9 cellular contexts compared by ENCODE assay signal in genomic region chr10:92699518-92700272, GRCh38. TPM values are rescaled to one million over a fixed set of nuclear protein-coding genes. Genes with fewer than 3 reads are reported as not detected.
DNase-seq lines count a peak whose midpoint lies in the region; ATAC-seq lines count a peak whose summit lies in the region.
"Had no signal": no experiment of that assay in that cellular context is flagged by ENCODE, and none has a peak within 500 bp of the region (broad histone marks: within the 10 kb centered on the region; RNA-seq: fewer than 3 reads in every experiment).

No MANE protein-coding gene starts in this region.

- H3K27ac ChIP-seq in skin epidermis, result peak overlapping the region in 6 of 21 experiments; percentile 1 to 68 (median 33)
- H3K27ac ChIP-seq: 22Rv1 had no signal

- no peaks in the 10 kb centered on the region for H3K36me3 Mint-ChIP-seq in activated naive CD8-positive, alpha-beta T cell treated with anti-CD3 and anti-CD28 coated beads, Interleukin-2, amount 10 ng/mL, durations not matched to agents 7 days and 5 days

- H3K27ac Mint-ChIP-seq in activated naive CD8-positive, alpha-beta T cell treated with anti-CD3 and anti-CD28 coated beads, Interleukin-2, amount 10 ng/mL, durations not matched to agents 7 days and 5 days, result no peak overlapping the region

- POLR2A ChIA-PET in activated naive CD8-positive, alpha-beta T cell treated with anti-CD3 and anti-CD28 coated beads, Interleukin-2, amount 10 ng/mL, durations not matched to agents 7 days and 5 days (lab: Charles Lee), result interaction anchor here (0.6 to 0.7 kb wide), 3 partner anchors 149 to 1024 kb away, joined by 3 to 7 read pairs (median 5); no protein-coding TSS in a partner anchor

- peaks cover 29% of the 10 kb centered on the region for H3K4me1 Mint-ChIP-seq in activated naive CD8-positive, alpha-beta T cell treated with anti-CD3 and anti-CD28 coated beads, Interleukin-2, amount 10 ng/mL, durations not matched to agents 7 days and 5 days

- ATAC-seq in activated naive CD8-positive, alpha-beta T cell treated with anti-CD3 and anti-CD28 coated beads, Interleukin-2, amount 10 ng/mL, durations not matched to agents 7 days and 5 days (ENCODE audit: low read depth), result peak; percentile 80
- no peak for ATAC-seq in HG03025 (IDR thresholded peaks at IDR 0.05; ENCODE audit: low FRiP score, unreplicated experiment)

- H3K9me3 Mint-ChIP-seq in activated naive CD8-positive, alpha-beta T cell treated with anti-CD3 and anti-CD28 coated beads, Interleukin-2, amount 10 ng/mL, durations not matched to agents 7 days and 5 days, result no peaks in the 10 kb centered on the region

- peak overlapping the region; percentile 70 for H3K4me3 Mint-ChIP-seq in activated naive CD8-positive, alpha-beta T cell treated with anti-CD3 and anti-CD28 coated beads, Interleukin-2, amount 10 ng/mL, durations not matched to agents 7 days and 5 days

- peak; percentile 61 for DNase-seq in DMS 273 (lab: John Stamatoyannopoulos, UW; ENCODE audit: unreplicated experiment)
- no peak for DNase-seq in DMS 273 treated with DMSO at 0.1 percent for 48 hours (lab: John Stamatoyannopoulos, UW)
- peak; percentile 36 for DNase-seq in NCI-H460 (ENCODE audit: extremely low read depth, low read depth)
- DNase-seq in activated naive CD8-positive, alpha-beta T cell treated with anti-CD3 and anti-CD28 coated beads, Interleukin-2, amount 10 ng/mL, durations not matched to agents 7 days and 5 days, result peak; percentile 58
- DNase-seq in SW 1271 (lab: John Stamatoyannopoulos, UW), result no peak

- peaks cover 74% of the 10 kb centered on the region for H3K27me3 Mint-ChIP-seq in activated naive CD8-positive, alpha-beta T cell treated with anti-CD3 and anti-CD28 coated beads, Interleukin-2, amount 10 ng/mL, durations not matched to agents 7 days and 5 days

- peak overlapping the region; percentile 50 for H3K4me3 ChIP-seq in iPS-11a (ENCODE audit: low read depth, low read length)
- peak overlapping the region; percentile 7 to 32 (median 24) for H3K4me3 ChIP-seq in skin epidermis

RNA-seq across cellular contexts. Expression of gene HHEX, which starts 9.9 kb away (rescaled TPM):
- 21.6 and 23.5 TPM in 2 replicates for total RNA-seq in NCI-H460 (2014; rRNA removed; shearing (Covaris generic))
- 17.8 and 30.2 TPM in 2 replicates for polyA plus RNA-seq in NCI-H460 (2014; cell fraction: nucleus; rRNA removed)
- total RNA-seq in activated naive CD8-positive, alpha-beta T cell treated with anti-CD3 and anti-CD28 coated beads, Interleukin-2, amount 10 ng/mL, durations not matched to agents 7 days and 5 days, result under 1 TPM in 1 of 2 experiments, not detected in 1; 0.37 TPM

Comparison
In these comparisons a context has a peak if more than half of its experiments do, and no peak if none do; other contexts are left out.
1. DNase-seq: peak in DMS 273 (single experiment), NCI-H460 (single experiment) and activated naive CD8-positive, alpha-beta T cell treated with anti-CD3 and anti-CD28 coated beads, Interleukin-2, amount 10 ng/mL, durations not matched to agents 7 days and 5 days (single experiment); none in DMS 273 treated with DMSO at 0.1 percent for 48 hours (single experiment) and SW 1271 (0 of 2).
2. RNA of gene HHEX, which starts 9.9 kb away (total RNA-seq): 21.6 to 23.5 TPM in NCI-H460; 0.37 TPM in activated naive CD8-positive, alpha-beta T cell treated with anti-CD3 and anti-CD28 coated beads, Interleukin-2, amount 10 ng/mL, durations not matched to agents 7 days and 5 days; every median in the first group is over 10 times any median in the second.